Comparison of ENCODE assay signal across 1 cellular context in genomic region chr3:140343709-140344417, GRCh38.
TF ChIP-seq lines count a peak whose summit lies in the region.

No MANE protein-coding gene starts in this region.

TF ChIP-seq in H1, 55 proteins besides CTCF, POLR2A, EP300 and RAD21:
- TF ChIP-seq CHD1 (IDR thresholded peaks at IDR 0.05; ENCODE audit: low read depth, low read length) (no peak), EZH2 (IDR thresholded peaks at IDR 0.05; ENCODE audit: low read depth, low read length, severe bottlenecking) (no peak), HDAC2 (IDR thresholded peaks at IDR 0.05; ENCODE audit: borderline replicate concordance in 1 of 2, low read depth in 2 of 2, low read length in 2 of 2) (no peak), SIX5 (IDR thresholded peaks at IDR 0.05; ENCODE audit: low read depth, low read length) (no peak), BCL11A (IDR thresholded peaks at IDR 0.05; ENCODE audit: low read depth in 2 of 2, low read length in 2 of 2) (no peak), MAFK (IDR thresholded peaks at IDR 0.05; ENCODE audit: low read depth, low read length) (no peak), ATF2 (IDR thresholded peaks at IDR 0.05; ENCODE audit: low read length) (no peak), KDM5A (IDR thresholded peaks at IDR 0.05; ENCODE audit: low read length) (no peak), SIRT6 (IDR thresholded peaks at IDR 0.05; ENCODE audit: low read length) (no peak), TAF1 (IDR thresholded peaks at IDR 0.05; ENCODE audit: low read depth, low read length) (no peak), NRF1 (IDR thresholded peaks at IDR 0.05; ENCODE audit: low read depth, low read length) (no peak), ASH2L (IDR thresholded peaks at IDR 0.05; ENCODE audit: low read length) (no peak), KDM4A (IDR thresholded peaks at IDR 0.05; ENCODE audit: low read depth, low read length, severe bottlenecking) (no peak), RNF2 (IDR thresholded peaks at IDR 0.05; ENCODE audit: borderline replicate concordance, low read depth, low read length, missing control alignments, poor library complexity, severe bottlenecking) (no peak), SP2 (IDR thresholded peaks at IDR 0.05; ENCODE audit: low read length) (no peak), GABPA (IDR thresholded peaks at IDR 0.05; ENCODE audit: borderline replicate concordance, insufficient read depth, low read length) (no peak)
